8 cellular contexts compared by ENCODE assay signal in the genomic region with DNA sequence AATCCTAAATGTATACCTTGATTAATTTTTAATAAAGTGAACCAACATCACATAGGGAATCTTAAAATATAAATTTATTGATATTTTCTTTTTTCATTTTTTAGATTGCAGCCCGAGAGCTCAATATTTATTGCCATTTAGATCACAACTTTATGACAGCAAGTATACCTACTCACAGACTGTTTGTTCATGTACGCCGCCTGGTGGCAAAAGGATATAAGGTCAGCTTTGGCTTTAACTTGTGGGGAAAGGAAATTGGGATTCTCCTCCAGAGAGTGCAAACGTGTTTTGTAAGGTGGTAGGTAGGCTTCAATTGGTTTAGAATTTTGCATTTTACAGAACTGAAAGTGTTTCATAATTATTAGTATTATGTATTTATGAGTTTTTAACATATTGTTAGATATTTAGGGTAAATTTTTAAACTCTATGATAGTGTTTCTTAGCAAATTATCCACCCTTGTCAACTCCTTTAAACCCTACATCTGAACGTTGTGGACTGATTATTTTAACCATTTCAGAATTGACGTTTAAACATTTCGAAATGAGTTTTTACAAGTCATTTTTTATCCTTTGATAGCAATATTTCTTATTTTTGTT. TPM values are rescaled to one million over a fixed set of nuclear protein-coding genes. Genes with fewer than 3 reads are reported as not detected.
DNase-seq lines count a peak whose midpoint lies in the region; ATAC-seq and TF ChIP-seq lines count a peak whose summit lies in the region.

No MANE protein-coding gene starts in this region.

- peak; percentile 73 for DNase-seq in GM03348 (ENCODE audit: low spot score)
- peak; percentile 30 for DNase-seq in HS-5 (ENCODE audit: low read depth)
- DNase-seq in OCI-LY7 (ENCODE audit: low spot score), result peak; percentile 78
- DNase-seq in activated T-cell treated with anti-CD3 and anti-CD28 coated beads for 4 hours, result peak; percentile 42
- DNase-seq in erythroblast (lab: John Stamatoyannopoulos, UW), result peak; percentile 72 to 84
- DNase-seq in natural killer cell treated with Interleukin-12 subunit alpha and Interleukin-12 subunit beta and Interleukin-15 and Interleukin-18, amount 100 ng/mL, for 72 hours (ENCODE audit: low spot score), result peak; percentile 63
- DNase-seq in superior temporal gyrus (ENCODE audit: extremely low spot score), result peak; percentile 86

- intact Hi-C loops in OCI-LY7 (cut with micrococcal nuclease; ENCODE audit: unreplicated experiment), result loop anchor here (2.0 to 10.0 kb wide), 3 partner anchors 191 to 577 kb away; no protein-coding TSS in a partner anchor

- no peaks in the 10 kb centered on the region for H4K20me1 ChIP-seq in OCI-LY7 (ENCODE audit: insufficient read depth, low read length)

- TF ChIP-seq POLR2A in erythroblast (IDR thresholded peaks at IDR 0.05; ENCODE audit: low read length), result no peak

- no peaks in the 10 kb centered on the region for H3K4me1 ChIP-seq in OCI-LY7 (ENCODE audit: insufficient read depth, low read length, poor library complexity, severe bottlenecking)

- no peaks in the 10 kb centered on the region for H3K9me3 ChIP-seq in OCI-LY7 (ENCODE audit: low read length)

- H3K9me2 ChIP-seq in OCI-LY7 (ENCODE audit: insufficient read depth, low read length), result no peaks in the 10 kb centered on the region

- CTCF ChIA-PET in OCI-LY7 (lab: Charles Lee; ENCODE audit: unreplicated experiment), result no interaction called here

- peaks cover 0 to 2% of the 10 kb centered on the region in 2 donors for H3K4me1 Mint-ChIP-seq in natural killer cell treated with Interleukin-12 subunit alpha and Interleukin-12 subunit beta and Interleukin-15 and Interleukin-18, amount 100 ng/mL, for 72 hours (ENCODE audit: low read depth in 2 of 2)

- no peaks in the 10 kb centered on the region for H3K79me2 ChIP-seq in OCI-LY7 (ENCODE audit: insufficient read depth, low read depth, low read length)

- H3K27me3 Mint-ChIP-seq in natural killer cell treated with Interleukin-12 subunit alpha and Interleukin-12 subunit beta and Interleukin-15 and Interleukin-18, amount 100 ng/mL, for 72 hours, result no peaks in the 10 kb centered on the region

- POLR2A ChIA-PET in OCI-LY7 (lab: Charles Lee), result interaction anchor here (0.6 to 1.0 kb wide), 2 partner anchors 14 to 15 kb away, joined by 3 to 4 read pairs; no protein-coding TSS in a partner anchor

- BruUV-seq in OCI-LY7 (replicated peaks; lab: Mats Ljungman, UMichigan), result no TSS peak

- peaks cover 19% of the 10 kb centered on the region for H3K36me3 Mint-ChIP-seq in natural killer cell treated with Interleukin-12 subunit alpha and Interleukin-12 subunit beta and Interleukin-15 and Interleukin-18, amount 100 ng/mL, for 72 hours

- peak; percentile 91 for TF ChIP-seq CTCF in OCI-LY7 (conservative IDR thresholded peaks at IDR 0.05; ENCODE audit: low read length)

- H3K4me3 ChIP-seq in OCI-LY7 (ENCODE audit: low read depth, low read length, poor library complexity, severe bottlenecking), result no peak overlapping the region

- no peak overlapping the region for H3K27ac Mint-ChIP-seq in natural killer cell treated with Interleukin-12 subunit alpha and Interleukin-12 subunit beta and Interleukin-15 and Interleukin-18, amount 100 ng/mL, for 72 hours

- peak in 1 of 2 donors; percentile 82 for ATAC-seq in natural killer cell treated with Interleukin-12 subunit alpha and Interleukin-12 subunit beta and Interleukin-15 and Interleukin-18, amount 100 ng/mL, for 72 hours
- no peak for ATAC-seq in HG02588 (IDR thresholded peaks at IDR 0.05; ENCODE audit: unreplicated experiment)

- no peaks in the 10 kb centered on the region for H3K9me3 Mint-ChIP-seq in natural killer cell treated with Interleukin-12 subunit alpha and Interleukin-12 subunit beta and Interleukin-15 and Interleukin-18, amount 100 ng/mL, for 72 hours

- no peak overlapping the region for H3K4me2 ChIP-seq in OCI-LY7 (ENCODE audit: low read length)

- H3K4me3 Mint-ChIP-seq in natural killer cell treated with Interleukin-12 subunit alpha and Interleukin-12 subunit beta and Interleukin-15 and Interleukin-18, amount 100 ng/mL, for 72 hours, result no peak overlapping the region

- no peak overlapping the region for H3K27ac ChIP-seq in OCI-LY7 (ENCODE audit: low read depth, low read length, poor library complexity, severe bottlenecking)

- H3K36me3 ChIP-seq in OCI-LY7 (ENCODE audit: insufficient read depth, low read length), result peaks cover 87% of the 10 kb centered on the region

- no peak overlapping the region for H2AFZ ChIP-seq in OCI-LY7 (ENCODE audit: low read length)

RNA-seq across cellular contexts. Expression of a gene that starts 17.5 kb away (rescaled TPM):
- 99.9 and 115 TPM in 2 replicates for total RNA-seq in OCI-LY7 (2014; rRNA removed; shearing (Covaris generic))
- total RNA-seq in OCI-LY7 (2022), result 164 and 168 TPM in 2 replicates
- 10 to 100 TPM; 29.2 to 73.8 TPM for total RNA-seq in natural killer cell treated with Interleukin-12 subunit alpha and Interleukin-12 subunit beta and Interleukin-15 and Interleukin-18, amount 100 ng/mL, for 72 hours

RNA-seq across cellular contexts. Expression of a gene that starts 17.8 kb away (rescaled TPM):
- 15.4 and 17.1 TPM in 2 replicates for total RNA-seq in OCI-LY7 (2014; rRNA removed; shearing (Covaris generic))
- total RNA-seq in OCI-LY7 (2022), result 26.3 and 28.3 TPM in 2 replicates
- total RNA-seq in natural killer cell treated with Interleukin-12 subunit alpha and Interleukin-12 subunit beta and Interleukin-15 and Interleukin-18, amount 100 ng/mL, for 72 hours, result 10 to 100 TPM; 13.7 to 25.9 TPM

Comparison
In these comparisons a context has a peak if more than half of its experiments do, and no peak if none do; other contexts are left out.
1. DNase-seq: peak in every context shown above with its lines; median percentile 86 in superior temporal gyrus; 78 in OCI-LY7; 78 in erythroblast; 73 in GM03348; 63 in natural killer cell treated with Interleukin-12 subunit alpha and Interleukin-12 subunit beta and Interleukin-15 and Interleukin-18, amount 100 ng/mL, for 72 hours; 42 in activated T-cell treated with anti-CD3 and anti-CD28 coated beads for 4 hours; 30 in HS-5.